28 cellular contexts compared by ENCODE assay signal in the genomic region with DNA sequence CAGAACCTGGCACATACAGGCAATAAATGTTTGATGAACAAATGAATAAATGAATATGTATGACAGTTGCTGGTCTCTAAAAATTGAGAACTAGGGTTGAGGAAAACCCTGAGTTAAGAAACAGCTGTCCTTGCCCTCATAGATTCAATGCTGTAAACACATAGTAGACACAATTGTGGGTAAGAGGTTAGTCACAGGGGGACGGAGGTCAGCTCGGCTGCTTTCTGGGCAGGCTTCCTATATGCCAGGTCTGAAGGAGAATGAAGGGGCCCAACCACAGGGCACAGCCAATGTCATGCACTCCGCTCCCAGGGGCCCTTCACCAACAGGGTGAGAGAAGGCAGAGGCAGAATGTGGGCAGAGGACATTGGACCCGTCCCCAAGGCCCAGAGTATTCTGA.
"Had no signal": no experiment of that assay in that cellular context is flagged by ENCODE, and none has a peak within 500 bp of the region (broad histone marks: within the 10 kb centered on the region; RNA-seq: fewer than 3 reads in every experiment).

No MANE protein-coding gene starts in this region.

- H3K9me3 Mint-ChIP-seq: activated CD4-positive, alpha-beta memory T cell treated with anti-CD3 and anti-CD28 coated beads, Interleukin-2, amount 10 ng/mL, durations not matched to agents 7 days and 5 days; activated CD4-positive, alpha-beta T cell treated with anti-CD3 and anti-CD28 coated beads, Interleukin-2, amount 10 ng/mL, durations not matched to agents 7 days and 5 days; activated naive CD4-positive, alpha-beta T cell treated with anti-CD3 and anti-CD28 coated beads, Interleukin-2, amount 10 ng/mL, durations not matched to agents 7 days and 5 days; activated naive CD4-positive, alpha-beta T cell treated with anti-CD3 and anti-CD28 coated beads, Interleukin-2, amount 50 U/mL, for 72 hours; activated naive CD8-positive, alpha-beta T cell treated with anti-CD3 and anti-CD28 coated beads, Interleukin-2, amount 10 ng/mL, durations not matched to agents 7 days and 5 days; activated T-cell treated with anti-CD3 and anti-CD28 coated beads, Interleukin-2, amount 50 U/mL, for 24 hours; activated T-cell treated with anti-CD3 and anti-CD28 coated beads, Interleukin-2, amount 50 U/mL, for 72 hours; brain had no signal

- H3K4me1 Mint-ChIP-seq: activated CD4-positive, alpha-beta memory T cell treated with anti-CD3 and anti-CD28 coated beads, Interleukin-2, amount 10 ng/mL, durations not matched to agents 7 days and 5 days; activated naive CD4-positive, alpha-beta T cell treated with anti-CD3 and anti-CD28 coated beads, Interleukin-2, amount 10 ng/mL, durations not matched to agents 7 days and 5 days; activated naive CD8-positive, alpha-beta T cell treated with anti-CD3 and anti-CD28 coated beads, Interleukin-2, amount 10 ng/mL, durations not matched to agents 7 days and 5 days had no signal

- H3K36me3 Mint-ChIP-seq: activated naive CD4-positive, alpha-beta T cell treated with anti-CD3 and anti-CD28 coated beads, Interleukin-2, amount 10 ng/mL, durations not matched to agents 7 days and 5 days; activated naive CD4-positive, alpha-beta T cell treated with anti-CD3 and anti-CD28 coated beads, Interleukin-2, amount 50 U/mL, for 72 hours; activated naive CD8-positive, alpha-beta T cell treated with anti-CD3 and anti-CD28 coated beads, Interleukin-2, amount 10 ng/mL, durations not matched to agents 7 days and 5 days; brain had no signal

- H3K4me3 ChIP-seq: ascending aorta, breast epithelium, cardiac muscle cell, colonic mucosa, esophagus squamous epithelium, gastroesophageal sphincter had no signal

- H3K9me3 ChIP-seq: ascending aorta, breast epithelium, colonic mucosa, esophagus squamous epithelium, gastroesophageal sphincter had no signal

- H3K27ac ChIP-seq: ascending aorta, breast epithelium, cardiac muscle cell, colonic mucosa, epithelial cell of prostate, esophagus squamous epithelium, gastroesophageal sphincter had no signal

- ATAC-seq: activated naive CD4-positive, alpha-beta T cell treated with anti-CD3 and anti-CD28 coated beads, Interleukin-2, amount 50 U/mL, for 72 hours; activated T-cell treated with anti-CD3 and anti-CD28 coated beads, Interleukin-2, amount 50 U/mL, for 72 hours; gastroesophageal sphincter had no signal

- H3K27me3 Mint-ChIP-seq: activated naive CD4-positive, alpha-beta T cell treated with anti-CD3 and anti-CD28 coated beads, Interleukin-2, amount 10 ng/mL, durations not matched to agents 7 days and 5 days; activated naive CD8-positive, alpha-beta T cell treated with anti-CD3 and anti-CD28 coated beads, Interleukin-2, amount 10 ng/mL, durations not matched to agents 7 days and 5 days; activated T-cell treated with anti-CD3 and anti-CD28 coated beads, Interleukin-2, amount 50 U/mL, for 24 hours; brain had no signal

- DNase-seq: activated CD4-positive, alpha-beta memory T cell treated with anti-CD3 and anti-CD28 coated beads, Interleukin-2, amount 10 ng/mL, durations not matched to agents 7 days and 5 days; activated CD4-positive, alpha-beta T cell treated with anti-CD3 and anti-CD28 coated beads for 4 hours; activated CD4-positive, alpha-beta T cell treated with anti-CD3 and anti-CD28 coated beads, Interleukin-2, amount 10 ng/mL, durations not matched to agents 7 days and 5 days; activated CD4-positive, alpha-beta T cell treated with anti-CD3 and anti-CD28 coated beads, Interleukin-2, amount 50 U/mL, for 4 hours; activated CD4-positive, CD25-positive, alpha-beta regulatory T cell; activated CD4-positive, CD25-positive, alpha-beta regulatory T cell treated with anti-CD3 and anti-CD28 coated beads, Interleukin-2, amount 50 U/mL, for 72 hours; activated CD8-positive, alpha-beta memory T cell treated with anti-CD3 and anti-CD28 coated beads, Interleukin-2, amount 50 U/mL, for 48 hours; activated gamma-delta T cell; activated naive CD4-positive, alpha-beta T cell; activated naive CD4-positive, alpha-beta T cell treated with anti-CD3 and anti-CD28 coated beads, Interleukin-2, amount 10 ng/mL, durations not matched to agents 7 days and 5 days; activated naive CD8-positive, alpha-beta T cell treated with anti-CD3 and anti-CD28 coated beads, Interleukin-2, amount 10 ng/mL, durations not matched to agents 7 days and 5 days; activated T-cell treated with anti-CD3 and anti-CD28 coated beads for 4 hours; activated T-cell treated with anti-CD3 and anti-CD28 coated beads, Interleukin-2, amount 50 U/mL, for 24 hours; activated T-cell treated with anti-CD3 and anti-CD28 coated beads, Interleukin-2, amount 50 U/mL, for 72 hours; central memory CD4-positive, alpha-beta T cell; cerebellar nuclear complex; colonic mucosa; effector CD8-positive, alpha-beta T cell; esophagus squamous epithelium; foreskin melanocyte; T-helper 2 cell had no signal

- H3K4me3 Mint-ChIP-seq: activated CD4-positive, alpha-beta memory T cell treated with anti-CD3 and anti-CD28 coated beads, Interleukin-2, amount 10 ng/mL, durations not matched to agents 7 days and 5 days; activated CD4-positive, alpha-beta T cell treated with anti-CD3 and anti-CD28 coated beads, Interleukin-2, amount 10 ng/mL, durations not matched to agents 7 days and 5 days; activated naive CD4-positive, alpha-beta T cell treated with anti-CD3 and anti-CD28 coated beads, Interleukin-2, amount 10 ng/mL, durations not matched to agents 7 days and 5 days; activated naive CD8-positive, alpha-beta T cell treated with anti-CD3 and anti-CD28 coated beads, Interleukin-2, amount 10 ng/mL, durations not matched to agents 7 days and 5 days; activated T-cell treated with anti-CD3 and anti-CD28 coated beads, Interleukin-2, amount 50 U/mL, for 24 hours; activated T-cell treated with anti-CD3 and anti-CD28 coated beads, Interleukin-2, amount 50 U/mL, for 72 hours; brain had no signal

- H3K27me3 ChIP-seq: ascending aorta, breast epithelium, cardiac muscle cell, colonic mucosa, esophagus squamous epithelium, gastroesophageal sphincter had no signal

- H3K27ac Mint-ChIP-seq: activated CD4-positive, alpha-beta memory T cell treated with anti-CD3 and anti-CD28 coated beads, Interleukin-2, amount 10 ng/mL, durations not matched to agents 7 days and 5 days; activated CD4-positive, alpha-beta T cell treated with anti-CD3 and anti-CD28 coated beads, Interleukin-2, amount 10 ng/mL, durations not matched to agents 7 days and 5 days; activated naive CD4-positive, alpha-beta T cell treated with anti-CD3 and anti-CD28 coated beads, Interleukin-2, amount 10 ng/mL, durations not matched to agents 7 days and 5 days; activated naive CD4-positive, alpha-beta T cell treated with anti-CD3 and anti-CD28 coated beads, Interleukin-2, amount 50 U/mL, for 72 hours; activated naive CD8-positive, alpha-beta T cell treated with anti-CD3 and anti-CD28 coated beads, Interleukin-2, amount 10 ng/mL, durations not matched to agents 7 days and 5 days; activated T-cell treated with anti-CD3 and anti-CD28 coated beads, Interleukin-2, amount 50 U/mL, for 24 hours; activated T-cell treated with anti-CD3 and anti-CD28 coated beads, Interleukin-2, amount 50 U/mL, for 72 hours; brain had no signal

- H3K36me3 ChIP-seq: ascending aorta, breast epithelium, cardiac muscle cell, colonic mucosa, esophagus squamous epithelium, gastroesophageal sphincter had no signal

- H3K4me1 ChIP-seq: ascending aorta, breast epithelium, colonic mucosa, esophagus squamous epithelium, gastroesophageal sphincter had no signal
